ENCODE assay signal across 1 cellular context in the genomic region with DNA sequence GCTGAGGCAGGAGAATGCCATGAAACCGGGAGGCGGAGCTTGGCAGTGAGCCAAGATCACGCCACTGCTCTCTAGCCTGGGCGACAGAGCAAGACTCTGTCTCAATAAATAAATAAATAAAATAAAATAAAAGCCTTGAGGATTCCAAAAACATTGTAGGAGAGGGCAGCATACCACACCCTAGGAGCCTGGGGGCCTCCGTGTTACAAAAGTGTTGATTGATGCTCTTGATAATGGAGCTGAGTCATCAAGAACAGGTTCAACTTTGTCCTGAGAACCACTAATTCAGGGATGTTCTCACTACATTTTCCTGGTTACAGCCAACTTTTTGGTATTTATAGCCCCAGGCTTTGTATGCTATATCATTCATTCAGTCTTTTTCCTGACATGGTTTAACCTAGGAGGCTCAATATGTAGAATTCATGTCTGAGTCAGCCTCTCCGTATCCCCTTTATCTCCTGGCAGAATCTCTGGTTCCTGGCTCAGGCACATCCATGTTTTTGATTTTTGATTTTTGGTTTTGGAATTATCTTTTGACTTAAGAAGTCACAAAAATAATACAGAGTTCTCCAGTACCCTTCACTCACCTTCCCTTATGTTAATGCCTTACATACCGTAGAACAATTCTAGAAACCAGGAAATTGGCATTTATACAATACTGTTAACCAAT.
TF ChIP-seq lines count a peak whose summit lies in the region.

No MANE protein-coding gene starts in this region.

TF ChIP-seq in HEK293, 187 proteins besides CTCF, POLR2A, EP300 and RAD21 (continued from another document and continues in another):
- TF ChIP-seq, protein P1, sequence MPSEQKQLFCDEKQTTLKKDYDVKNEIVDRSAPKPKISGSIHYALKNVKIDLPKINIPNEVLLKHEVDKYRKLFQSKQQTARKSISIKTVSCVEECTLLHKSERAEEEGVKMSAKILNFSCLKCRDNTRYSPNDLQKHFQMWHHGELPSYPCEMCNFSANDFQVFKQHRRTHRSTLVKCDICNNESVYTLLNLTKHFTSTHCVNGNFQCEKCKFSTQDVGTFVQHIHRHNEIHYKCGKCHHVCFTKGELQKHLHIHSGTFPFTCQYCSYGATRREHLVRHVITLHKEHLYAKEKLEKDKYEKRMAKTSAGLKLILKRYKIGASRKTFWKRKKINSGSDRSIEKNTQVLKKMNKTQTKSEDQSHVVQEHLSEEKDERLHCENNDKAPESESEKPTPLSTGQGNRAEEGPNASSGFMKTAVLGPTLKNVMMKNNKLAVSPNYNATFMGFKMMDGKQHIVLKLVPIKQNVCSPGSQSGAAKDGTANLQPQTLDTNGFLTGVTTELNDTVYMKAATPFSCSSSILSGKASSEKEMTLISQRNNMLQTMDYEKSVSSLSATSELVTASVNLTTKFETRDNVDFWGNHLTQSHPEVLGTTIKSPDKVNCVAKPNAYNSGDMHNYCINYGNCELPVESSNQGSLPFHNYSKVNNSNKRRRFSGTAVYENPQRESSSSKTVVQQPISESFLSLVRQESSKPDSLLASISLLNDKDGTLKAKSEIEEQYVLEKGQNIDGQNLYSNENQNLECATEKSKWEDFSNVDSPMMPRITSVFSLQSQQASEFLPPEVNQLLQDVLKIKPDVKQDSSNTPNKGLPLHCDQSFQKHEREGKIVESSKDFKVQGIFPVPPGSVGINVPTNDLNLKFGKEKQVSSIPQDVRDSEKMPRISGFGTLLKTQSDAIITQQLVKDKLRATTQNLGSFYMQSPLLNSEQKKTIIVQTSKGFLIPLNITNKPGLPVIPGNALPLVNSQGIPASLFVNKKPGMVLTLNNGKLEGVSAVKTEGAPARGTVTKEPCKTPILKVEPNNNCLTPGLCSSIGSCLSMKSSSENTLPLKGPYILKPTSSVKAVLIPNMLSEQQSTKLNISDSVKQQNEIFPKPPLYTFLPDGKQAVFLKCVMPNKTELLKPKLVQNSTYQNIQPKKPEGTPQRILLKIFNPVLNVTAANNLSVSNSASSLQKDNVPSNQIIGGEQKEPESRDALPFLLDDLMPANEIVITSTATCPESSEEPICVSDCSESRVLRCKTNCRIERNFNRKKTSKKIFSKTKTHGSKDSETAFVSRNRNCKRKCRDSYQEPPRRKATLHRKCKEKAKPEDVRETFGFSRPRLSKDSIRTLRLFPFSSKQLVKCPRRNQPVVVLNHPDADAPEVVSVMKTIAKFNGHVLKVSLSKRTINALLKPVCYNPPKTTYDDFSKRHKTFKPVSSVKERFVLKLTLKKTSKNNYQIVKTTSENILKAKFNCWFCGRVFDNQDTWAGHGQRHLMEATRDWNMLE (tag by site-specific recombination; conservative IDR thresholded peaks at IDR 0.05; ENCODE audit: low read depth), result peak; percentile 28; the same call in 1 of the 2 replicates
- TF ChIP-seq ZNF274 (IDR thresholded peaks at IDR 0.05; ENCODE audit: low read length), result no peak
- no peak for TF ChIP-seq ZNF274 (tag by site-specific recombination; IDR thresholded peaks at IDR 0.05; ENCODE audit: borderline replicate concordance)
- TF ChIP-seq ZNF223 (tag by site-specific recombination; IDR thresholded peaks at IDR 0.05), result no peak
- TF ChIP-seq ZNF830 (tag by site-specific recombination; IDR thresholded peaks at IDR 0.05; ENCODE audit: low read depth), result no peak
- TF ChIP-seq PRDM1 (tag by site-specific recombination; IDR thresholded peaks at IDR 0.05), result 0 out of 2 replicates have a peak, but pooled peaks have one; percentile 5
- TF ChIP-seq ZNF514 (tag by site-specific recombination; IDR thresholded peaks at IDR 0.05), result no peak
- TF ChIP-seq ZNF610 (tag by site-specific recombination; IDR thresholded peaks at IDR 0.05; ENCODE audit: borderline replicate concordance), result no peak
- no peak for TF ChIP-seq ZNF670 (tag by site-specific recombination; IDR thresholded peaks at IDR 0.05; ENCODE audit: low read depth)
- TF ChIP-seq ZNF654 (tag by site-specific recombination; IDR thresholded peaks at IDR 0.05; ENCODE audit: low read depth), result no peak
- TF ChIP-seq, protein P2, sequence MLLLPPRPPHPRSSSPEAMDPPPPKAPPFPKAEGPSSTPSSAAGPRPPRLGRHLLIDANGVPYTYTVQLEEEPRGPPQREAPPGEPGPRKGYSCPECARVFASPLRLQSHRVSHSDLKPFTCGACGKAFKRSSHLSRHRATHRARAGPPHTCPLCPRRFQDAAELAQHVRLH (tag by site-specific recombination; IDR thresholded peaks at IDR 0.05), result no peak; the same call in none of the 2 replicates
- no peak for TF ChIP-seq ZNF792 (tag by site-specific recombination; IDR thresholded peaks at IDR 0.05)
- 0 out of 2 replicates have a peak, but pooled peaks have one; percentile 19 for TF ChIP-seq ZFP69B (tag by site-specific recombination; IDR thresholded peaks at IDR 0.05)
- TF ChIP-seq ZNF837 (tag by site-specific recombination; IDR thresholded peaks at IDR 0.05), result no peak
- no peak for TF ChIP-seq ZNF169 (tag by site-specific recombination; IDR thresholded peaks at IDR 0.05)
- TF ChIP-seq ZNF19 (tag by site-specific recombination; IDR thresholded peaks at IDR 0.05; ENCODE audit: low read depth), result no peak
- TF ChIP-seq ZNF266 (tag by site-specific recombination; IDR thresholded peaks at IDR 0.05; ENCODE audit: low read depth), result no peak
- TF ChIP-seq, protein P3, sequence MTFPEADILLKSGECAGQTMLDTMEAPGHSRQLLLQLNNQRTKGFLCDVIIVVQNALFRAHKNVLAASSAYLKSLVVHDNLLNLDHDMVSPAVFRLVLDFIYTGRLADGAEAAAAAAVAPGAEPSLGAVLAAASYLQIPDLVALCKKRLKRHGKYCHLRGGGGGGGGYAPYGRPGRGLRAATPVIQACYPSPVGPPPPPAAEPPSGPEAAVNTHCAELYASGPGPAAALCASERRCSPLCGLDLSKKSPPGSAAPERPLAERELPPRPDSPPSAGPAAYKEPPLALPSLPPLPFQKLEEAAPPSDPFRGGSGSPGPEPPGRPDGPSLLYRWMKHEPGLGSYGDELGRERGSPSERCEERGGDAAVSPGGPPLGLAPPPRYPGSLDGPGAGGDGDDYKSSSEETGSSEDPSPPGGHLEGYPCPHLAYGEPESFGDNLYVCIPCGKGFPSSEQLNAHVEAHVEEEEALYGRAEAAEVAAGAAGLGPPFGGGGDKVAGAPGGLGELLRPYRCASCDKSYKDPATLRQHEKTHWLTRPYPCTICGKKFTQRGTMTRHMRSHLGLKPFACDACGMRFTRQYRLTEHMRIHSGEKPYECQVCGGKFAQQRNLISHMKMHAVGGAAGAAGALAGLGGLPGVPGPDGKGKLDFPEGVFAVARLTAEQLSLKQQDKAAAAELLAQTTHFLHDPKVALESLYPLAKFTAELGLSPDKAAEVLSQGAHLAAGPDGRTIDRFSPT (tag by site-specific recombination; IDR thresholded peaks at IDR 0.05), result peak; percentile 81
- TF ChIP-seq ZFP3 (tag by site-specific recombination; IDR thresholded peaks at IDR 0.05; ENCODE audit: low read depth), result no peak
- TF ChIP-seq, protein P4, sequence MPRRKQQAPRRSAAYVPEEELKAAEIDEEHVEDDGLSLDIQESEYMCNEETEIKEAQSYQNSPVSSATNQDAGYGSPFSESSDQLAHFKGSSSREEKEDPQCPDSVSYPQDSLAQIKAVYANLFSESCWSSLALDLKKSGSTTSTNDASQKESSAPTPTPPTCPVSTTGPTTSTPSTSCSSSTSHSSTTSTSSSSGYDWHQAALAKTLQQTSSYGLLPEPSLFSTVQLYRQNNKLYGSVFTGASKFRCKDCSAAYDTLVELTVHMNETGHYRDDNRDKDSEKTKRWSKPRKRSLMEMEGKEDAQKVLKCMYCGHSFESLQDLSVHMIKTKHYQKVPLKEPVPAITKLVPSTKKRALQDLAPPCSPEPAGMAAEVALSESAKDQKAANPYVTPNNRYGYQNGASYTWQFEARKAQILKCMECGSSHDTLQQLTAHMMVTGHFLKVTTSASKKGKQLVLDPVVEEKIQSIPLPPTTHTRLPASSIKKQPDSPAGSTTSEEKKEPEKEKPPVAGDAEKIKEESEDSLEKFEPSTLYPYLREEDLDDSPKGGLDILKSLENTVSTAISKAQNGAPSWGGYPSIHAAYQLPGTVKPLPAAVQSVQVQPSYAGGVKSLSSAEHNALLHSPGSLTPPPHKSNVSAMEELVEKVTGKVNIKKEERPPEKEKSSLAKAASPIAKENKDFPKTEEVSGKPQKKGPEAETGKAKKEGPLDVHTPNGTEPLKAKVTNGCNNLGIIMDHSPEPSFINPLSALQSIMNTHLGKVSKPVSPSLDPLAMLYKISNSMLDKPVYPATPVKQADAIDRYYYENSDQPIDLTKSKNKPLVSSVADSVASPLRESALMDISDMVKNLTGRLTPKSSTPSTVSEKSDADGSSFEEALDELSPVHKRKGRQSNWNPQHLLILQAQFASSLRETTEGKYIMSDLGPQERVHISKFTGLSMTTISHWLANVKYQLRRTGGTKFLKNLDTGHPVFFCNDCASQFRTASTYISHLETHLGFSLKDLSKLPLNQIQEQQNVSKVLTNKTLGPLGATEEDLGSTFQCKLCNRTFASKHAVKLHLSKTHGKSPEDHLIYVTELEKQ (tag by site-specific recombination; IDR thresholded peaks at IDR 0.05; ENCODE audit: borderline replicate concordance), result no peak
- no peak for TF ChIP-seq ZNF146 (tag by site-specific recombination; IDR thresholded peaks at IDR 0.05)
- TF ChIP-seq ZSCAN30 (tag by site-specific recombination; IDR thresholded peaks at IDR 0.05), result no peak
- no peak for TF ChIP-seq ZNF211 (tag by site-specific recombination; IDR thresholded peaks at IDR 0.05; ENCODE audit: low read depth)
- no peak for TF ChIP-seq ZNF248 (tag by site-specific recombination; IDR thresholded peaks at IDR 0.05)
- peak; percentile 93 for TF ChIP-seq ZNF24 (tag by site-specific recombination; IDR thresholded peaks at IDR 0.05)
- TF ChIP-seq, protein P5, sequence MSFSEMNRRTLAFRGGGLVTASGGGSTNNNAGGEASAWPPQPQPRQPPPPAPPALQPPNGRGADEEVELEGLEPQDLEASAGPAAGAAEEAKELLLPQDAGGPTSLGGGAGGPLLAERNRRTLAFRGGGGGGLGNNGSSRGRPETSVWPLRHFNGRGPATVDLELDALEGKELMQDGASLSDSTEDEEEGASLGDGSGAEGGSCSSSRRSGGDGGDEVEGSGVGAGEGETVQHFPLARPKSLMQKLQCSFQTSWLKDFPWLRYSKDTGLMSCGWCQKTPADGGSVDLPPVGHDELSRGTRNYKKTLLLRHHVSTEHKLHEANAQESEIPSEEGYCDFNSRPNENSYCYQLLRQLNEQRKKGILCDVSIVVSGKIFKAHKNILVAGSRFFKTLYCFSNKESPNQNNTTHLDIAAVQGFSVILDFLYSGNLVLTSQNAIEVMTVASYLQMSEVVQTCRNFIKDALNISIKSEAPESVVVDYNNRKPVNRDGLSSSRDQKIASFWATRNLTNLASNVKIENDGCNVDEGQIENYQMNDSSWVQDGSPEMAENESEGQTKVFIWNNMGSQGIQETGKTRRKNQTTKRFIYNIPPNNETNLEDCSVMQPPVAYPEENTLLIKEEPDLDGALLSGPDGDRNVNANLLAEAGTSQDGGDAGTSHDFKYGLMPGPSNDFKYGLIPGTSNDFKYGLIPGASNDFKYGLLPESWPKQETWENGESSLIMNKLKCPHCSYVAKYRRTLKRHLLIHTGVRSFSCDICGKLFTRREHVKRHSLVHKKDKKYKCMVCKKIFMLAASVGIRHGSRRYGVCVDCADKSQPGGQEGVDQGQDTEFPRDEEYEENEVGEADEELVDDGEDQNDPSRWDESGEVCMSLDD (tag by site-specific recombination; IDR thresholded peaks at IDR 0.05), result no peak
- TF ChIP-seq ZNF404 (tag by site-specific recombination; IDR thresholded peaks at IDR 0.05), result no peak
- no peak for TF ChIP-seq ZNF585B (tag by site-specific recombination; IDR thresholded peaks at IDR 0.05)
- TF ChIP-seq SCRT1 (tag by site-specific recombination; IDR thresholded peaks at IDR 0.05; ENCODE audit: borderline replicate concordance), result no peak
- no peak for TF ChIP-seq ZNF155 (tag by site-specific recombination; IDR thresholded peaks at IDR 0.05)
- TF ChIP-seq, protein P6, sequence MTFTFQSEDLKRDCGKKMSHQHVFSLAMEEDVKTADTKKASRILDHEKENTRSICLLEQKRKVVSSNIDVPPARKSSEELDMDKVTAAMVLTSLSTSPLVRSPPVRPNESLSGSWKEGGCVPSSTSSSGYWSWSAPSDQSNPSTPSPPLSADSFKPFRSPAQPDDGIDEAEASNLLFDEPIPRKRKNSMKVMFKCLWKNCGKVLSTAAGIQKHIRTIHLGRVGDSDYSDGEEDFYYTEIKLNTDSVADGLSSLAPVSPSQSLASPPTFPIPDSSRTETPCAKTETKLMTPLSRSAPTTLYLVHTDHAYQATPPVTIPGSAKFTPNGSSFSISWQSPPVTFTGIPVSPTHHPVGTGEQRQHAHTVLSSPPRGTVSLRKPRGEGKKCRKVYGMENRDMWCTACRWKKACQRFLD (tag by site-specific recombination; IDR thresholded peaks at IDR 0.05), result no peak
- TF ChIP-seq ZXDB (tag by site-specific recombination; IDR thresholded peaks at IDR 0.05), result peak; percentile 80
- TF ChIP-seq ZNF658 (tag by site-specific recombination; IDR thresholded peaks at IDR 0.05), result no peak
- TF ChIP-seq EGR2 (tag by site-specific recombination; IDR thresholded peaks at IDR 0.05; ENCODE audit: low read depth), result no peak
- TF ChIP-seq, protein P7, sequence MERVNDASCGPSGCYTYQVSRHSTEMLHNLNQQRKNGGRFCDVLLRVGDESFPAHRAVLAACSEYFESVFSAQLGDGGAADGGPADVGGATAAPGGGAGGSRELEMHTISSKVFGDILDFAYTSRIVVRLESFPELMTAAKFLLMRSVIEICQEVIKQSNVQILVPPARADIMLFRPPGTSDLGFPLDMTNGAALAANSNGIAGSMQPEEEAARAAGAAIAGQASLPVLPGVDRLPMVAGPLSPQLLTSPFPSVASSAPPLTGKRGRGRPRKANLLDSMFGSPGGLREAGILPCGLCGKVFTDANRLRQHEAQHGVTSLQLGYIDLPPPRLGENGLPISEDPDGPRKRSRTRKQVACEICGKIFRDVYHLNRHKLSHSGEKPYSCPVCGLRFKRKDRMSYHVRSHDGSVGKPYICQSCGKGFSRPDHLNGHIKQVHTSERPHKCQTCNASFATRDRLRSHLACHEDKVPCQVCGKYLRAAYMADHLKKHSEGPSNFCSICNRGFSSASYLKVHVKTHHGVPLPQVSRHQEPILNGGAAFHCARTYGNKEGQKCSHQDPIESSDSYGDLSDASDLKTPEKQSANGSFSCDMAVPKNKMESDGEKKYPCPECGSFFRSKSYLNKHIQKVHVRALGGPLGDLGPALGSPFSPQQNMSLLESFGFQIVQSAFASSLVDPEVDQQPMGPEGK (tag by site-specific recombination; IDR thresholded peaks at IDR 0.05), result peak; percentile 80
- TF ChIP-seq ZNF214 (tag by site-specific recombination; IDR thresholded peaks at IDR 0.05; ENCODE audit: borderline replicate concordance), result peak; percentile 36; the same call in 1 of the 2 replicates
- TF ChIP-seq ZNF37A (tag by site-specific recombination; IDR thresholded peaks at IDR 0.05), result peak; percentile 63; the same call in 1 of the 2 replicates
- no peak for TF ChIP-seq ZNF140 (tag by site-specific recombination; IDR thresholded peaks at IDR 0.05)
- TF ChIP-seq, protein P8, sequence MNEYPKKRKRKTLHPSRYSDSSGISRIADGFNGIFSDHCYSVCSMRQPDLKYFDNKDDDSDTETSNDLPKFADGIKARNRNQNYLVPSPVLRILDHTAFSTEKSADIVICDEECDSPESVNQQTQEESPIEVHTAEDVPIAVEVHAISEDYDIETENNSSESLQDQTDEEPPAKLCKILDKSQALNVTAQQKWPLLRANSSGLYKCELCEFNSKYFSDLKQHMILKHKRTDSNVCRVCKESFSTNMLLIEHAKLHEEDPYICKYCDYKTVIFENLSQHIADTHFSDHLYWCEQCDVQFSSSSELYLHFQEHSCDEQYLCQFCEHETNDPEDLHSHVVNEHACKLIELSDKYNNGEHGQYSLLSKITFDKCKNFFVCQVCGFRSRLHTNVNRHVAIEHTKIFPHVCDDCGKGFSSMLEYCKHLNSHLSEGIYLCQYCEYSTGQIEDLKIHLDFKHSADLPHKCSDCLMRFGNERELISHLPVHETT (tag by site-specific recombination; IDR thresholded peaks at IDR 0.05), result peak; percentile 88; the same call in 1 of the 2 replicates
- no peak for TF ChIP-seq GLI2 (tag by site-specific recombination; IDR thresholded peaks at IDR 0.05; ENCODE audit: borderline replicate concordance, low read depth)
- peak; percentile 36 for TF ChIP-seq ZNF2 (tag by site-specific recombination; IDR thresholded peaks at IDR 0.05)
- TF ChIP-seq KLF9 (tag by site-specific recombination; IDR thresholded peaks at IDR 0.05; ENCODE audit: low read depth), result no peak
